25 cellular contexts compared by ENCODE assay signal in the genomic region with DNA sequence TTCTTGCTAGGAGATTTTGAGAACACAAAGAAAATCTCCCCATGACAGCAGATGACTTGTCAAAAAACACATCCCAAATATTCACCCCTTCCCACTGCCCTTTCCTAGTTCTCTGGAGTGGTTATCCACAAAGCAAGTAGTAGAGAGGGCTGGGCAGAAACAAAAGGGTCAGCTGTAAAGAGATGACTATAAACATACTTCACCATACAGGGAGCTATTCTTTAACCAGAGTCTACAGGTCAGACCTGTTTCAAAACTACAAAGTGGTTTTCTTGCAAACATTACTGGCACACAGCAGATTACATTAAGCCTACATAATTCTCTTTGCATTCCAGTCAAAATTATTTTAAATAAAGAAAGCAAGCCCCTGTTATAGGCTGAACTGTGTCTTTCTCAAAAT. TPM values are rescaled to one million over a fixed set of nuclear protein-coding genes. Genes with fewer than 3 reads are reported as not detected.
A peak's percentile ranks its signal among the peaks of the same experiment; 100 is the strongest.
DNase-seq lines count a peak whose midpoint lies in the region; ATAC-seq, FAIRE-seq and TF ChIP-seq lines count a peak whose summit lies in the region.
"Had no signal": no experiment of that assay in that cellular context is flagged by ENCODE, and none has a peak within 500 bp of the region (broad histone marks: within the 10 kb centered on the region; RNA-seq: fewer than 3 reads in every experiment).

No MANE protein-coding gene starts in this region.

- TF ChIP-seq CTCF in mammary epithelial cell (conservative IDR thresholded peaks at IDR 0.05 in 1 of 2, IDR thresholded peaks at IDR 0.05 in 1 of 2; ENCODE audit: extremely low read depth in 1 of 2, insufficient read depth in 1 of 2, low read depth in 1 of 2, low read length in 2 of 2) (no peak), WTC11 (IDR thresholded peaks at IDR 0.05) (no peak), HepG2 (CRISPR knock-in tag; IDR thresholded peaks at IDR 0.05) (no peak)

- no peak for ATAC-seq in WTC11
- peak; percentile 91 for ATAC-seq in HepG2
- no peak for ATAC-seq in activated T-cell treated with anti-CD3 and anti-CD28 coated beads, Interleukin-2, amount 50 U/mL, for 72 hours (replicated peaks in 1 of 2)
- ATAC-seq in GM19035 (IDR thresholded peaks at IDR 0.05; ENCODE audit: unreplicated experiment), result no peak

- TF ChIP-seq EP300 in HepG2 (IDR thresholded peaks at IDR 0.05; ENCODE audit: low read depth in 2 of 2, low read length in 2 of 2) (no peak), HepG2 (CRISPR knock-in tag; IDR thresholded peaks at IDR 0.05; ENCODE audit: borderline replicate concordance) (no peak)

- no peak overlapping the region for H3K4me3 Mint-ChIP-seq in WTC11
- no peak overlapping the region for H3K4me3 Mint-ChIP-seq in activated T-cell treated with anti-CD3 and anti-CD28 coated beads, Interleukin-2, amount 50 U/mL, for 72 hours
- H3K4me3 Mint-ChIP-seq in activated T-helper 1 cell treated with anti-CD3 and anti-CD28 coated beads, Interleukin-12 subunit alpha, Interleukin-12 subunit beta, Interleukin-2, Interleukin-4 antibody, amounts not matched to agents 30 ng/mL and 10 ng/mL and 1 ng/mL, durations not matched to agents 14 hours and 24 hours and 36 hours, result no peak overlapping the region
- H3K4me3 Mint-ChIP-seq: CD4-positive, CD25-positive, alpha-beta regulatory T cell; IgD-negative memory B cell had no signal

- H3K79me2 ChIP-seq in mammary epithelial cell (ENCODE audit: insufficient read depth, low read length) (no peaks in the 10 kb centered on the region), HepG2 (ENCODE audit: insufficient read depth, low read length) (no peaks in the 10 kb centered on the region)

- H2AFZ ChIP-seq in mammary epithelial cell (ENCODE audit: low read depth, low read length) (no peak overlapping the region), HepG2 (ENCODE audit: low read length) (no peak overlapping the region)

- H3K27ac ChIP-seq in mammary epithelial cell (ENCODE audit: insufficient read depth, low read depth, low read length) (no peak overlapping the region), HepG2 (ENCODE audit: extremely low read length, insufficient read depth, low read length) (peak overlapping the region; percentile 20)
- H3K27ac ChIP-seq: HL-60 had no signal

- in situ Hi-C loops in T47D (cut with HindIII; ENCODE audit: low pct_unique_long_range_greater_than_20kb, low sequenced_read_pairs) (no loop called here), mammary epithelial cell (cut with MboI; ENCODE audit: low sequenced_read_pairs in 2 of 2) (no loop called here), HepG2 (cut with HindIII; ENCODE audit: extremely low pct_ligation_motif_present, low pct_unique_long_range_greater_than_20kb) (no loop called here)

- H3K9me3 ChIP-seq in mammary epithelial cell (replicated peaks; ENCODE audit: insufficient read depth, low read length), result no peaks in the 10 kb centered on the region
- no peaks in the 10 kb centered on the region for H3K9me3 ChIP-seq in HepG2 (ENCODE audit: low read length)
- H3K9me3 ChIP-seq: BE2C, HAP-1, MG63, SK-N-SH had no signal

- H3K4me1 Mint-ChIP-seq in WTC11, result peaks cover 45% of the 10 kb centered on the region
- no peaks in the 10 kb centered on the region for H3K4me1 Mint-ChIP-seq in activated T-cell treated with anti-CD3 and anti-CD28 coated beads, Interleukin-2, amount 50 U/mL, for 72 hours (ENCODE audit: low read depth)
- H3K4me1 Mint-ChIP-seq in activated T-helper 1 cell treated with anti-CD3 and anti-CD28 coated beads, Interleukin-12 subunit alpha, Interleukin-12 subunit beta, Interleukin-2, Interleukin-4 antibody, amounts not matched to agents 30 ng/mL and 10 ng/mL and 1 ng/mL, durations not matched to agents 14 hours and 24 hours and 36 hours (ENCODE audit: low read depth), result peaks cover 5% of the 10 kb centered on the region

- BruUV-seq in mammary epithelial cell (replicated peaks; lab: Mats Ljungman, UMichigan) (no TSS peak), HepG2 (replicated peaks; lab: Mats Ljungman, UMichigan) (no TSS peak)

- 0 out of 2 replicates have a peak overlapping the region, but pooled peaks have one; percentile 25 for H3K27ac Mint-ChIP-seq in WTC11
- no peak overlapping the region for H3K27ac Mint-ChIP-seq in activated T-cell treated with anti-CD3 and anti-CD28 coated beads, Interleukin-2, amount 50 U/mL, for 72 hours
- H3K27ac Mint-ChIP-seq in activated T-helper 1 cell treated with anti-CD3 and anti-CD28 coated beads, Interleukin-12 subunit alpha, Interleukin-12 subunit beta, Interleukin-2, Interleukin-4 antibody, amounts not matched to agents 30 ng/mL and 10 ng/mL and 1 ng/mL, durations not matched to agents 14 hours and 24 hours and 36 hours, result no peak overlapping the region
- H3K27ac Mint-ChIP-seq: IgD-negative memory B cell had no signal

- peak; percentile 39 for FAIRE-seq in HepG2 (lab: Jason Lieb, UNC)
- FAIRE-seq: A204.1, GM12892, GM18507, HTR-8/SVneo had no signal

- no peaks in the 10 kb centered on the region for H3K9me3 Mint-ChIP-seq in WTC11
- no peaks in the 10 kb centered on the region for H3K9me3 Mint-ChIP-seq in activated T-cell treated with anti-CD3 and anti-CD28 coated beads, Interleukin-2, amount 50 U/mL, for 72 hours
- no peaks in the 10 kb centered on the region for H3K9me3 Mint-ChIP-seq in activated T-helper 1 cell treated with anti-CD3 and anti-CD28 coated beads, Interleukin-12 subunit alpha, Interleukin-12 subunit beta, Interleukin-2, Interleukin-4 antibody, amounts not matched to agents 30 ng/mL and 10 ng/mL and 1 ng/mL, durations not matched to agents 14 hours and 24 hours and 36 hours
- H3K9me3 Mint-ChIP-seq: IgD-negative memory B cell had no signal

- no peak overlapping the region for H3K4me3 ChIP-seq in mammary epithelial cell (replicated peaks in 1 of 3; ENCODE audit: insufficient read depth in 1 of 3, low read depth in 2 of 3, low read length in 3 of 3)
- H3K4me3 ChIP-seq in HepG2 (replicated peaks in 1 of 3; ENCODE audit: insufficient read depth in 1 of 3, low read depth in 2 of 3, low read length in 3 of 3), result no peak overlapping the region
- H3K4me3 ChIP-seq: HAP-1, MG63 had no signal

- H3K4me2 ChIP-seq in mammary epithelial cell (ENCODE audit: insufficient read depth, low read depth, low read length), result no peak overlapping the region
- H3K4me2 ChIP-seq in HepG2 (ENCODE audit: low read depth, low read length), result no peak overlapping the region
- H3K4me2 ChIP-seq: SK-N-SH had no signal

- intact Hi-C loops in mammary epithelial cell (cut with micrococcal nuclease) (no loop called here), HepG2 (cut with micrococcal nuclease; ENCODE audit: unreplicated experiment) (no loop called here)
- intact Hi-C loops in activated T-helper 1 cell treated with anti-CD3 and anti-CD28 coated beads, Interleukin-12 subunit alpha, Interleukin-12 subunit beta, Interleukin-2, Interleukin-4 antibody, amounts not matched to agents 30 ng/mL and 10 ng/mL and 1 ng/mL, durations not matched to agents 14 hours and 24 hours and 36 hours (cut with micrococcal nuclease), result no loop called here

- POLR2A ChIA-PET in WTC11 (lab: Charles Lee), result no interaction called here
- POLR2A ChIA-PET in HepG2 (lab: Yijun Ruan, JAX), result interaction anchor here (1.2 kb wide), 1 partner anchor 31 kb away, joined by 3 read pairs; no protein-coding TSS in a partner anchor

- peaks cover 33% of the 10 kb centered on the region for H3K36me3 Mint-ChIP-seq in WTC11
- H3K36me3 Mint-ChIP-seq in activated T-cell treated with anti-CD3 and anti-CD28 coated beads, Interleukin-2, amount 50 U/mL, for 72 hours (ENCODE audit: insufficient read depth in 2 of 2), result no peaks in the 10 kb centered on the region
- peaks cover 19% of the 10 kb centered on the region for H3K36me3 Mint-ChIP-seq in activated T-helper 1 cell treated with anti-CD3 and anti-CD28 coated beads, Interleukin-12 subunit alpha, Interleukin-12 subunit beta, Interleukin-2, Interleukin-4 antibody, amounts not matched to agents 30 ng/mL and 10 ng/mL and 1 ng/mL, durations not matched to agents 14 hours and 24 hours and 36 hours (ENCODE audit: low read depth)

- H3K27me3 Mint-ChIP-seq in WTC11 (ENCODE audit: low read depth), result no peaks in the 10 kb centered on the region
- H3K27me3 Mint-ChIP-seq in activated T-cell treated with anti-CD3 and anti-CD28 coated beads, Interleukin-2, amount 50 U/mL, for 72 hours (ENCODE audit: low read depth), result no peaks in the 10 kb centered on the region
- no peaks in the 10 kb centered on the region for H3K27me3 Mint-ChIP-seq in activated T-helper 1 cell treated with anti-CD3 and anti-CD28 coated beads, Interleukin-12 subunit alpha, Interleukin-12 subunit beta, Interleukin-2, Interleukin-4 antibody, amounts not matched to agents 30 ng/mL and 10 ng/mL and 1 ng/mL, durations not matched to agents 14 hours and 24 hours and 36 hours (ENCODE audit: insufficient read depth)
- H3K27me3 Mint-ChIP-seq: CD4-positive, CD25-positive, alpha-beta regulatory T cell; IgD-negative memory B cell had no signal

- no peak overlapping the region for H3K9ac ChIP-seq in mammary epithelial cell (ENCODE audit: insufficient read depth, low read length)
- H3K9ac ChIP-seq in HepG2 (ENCODE audit: insufficient read depth, low read depth, low read length), result no peak overlapping the region
- H3K9ac ChIP-seq: SK-N-SH had no signal

- no peak for TF ChIP-seq RAD21 in HepG2 (CRISPR knock-in tag; IDR thresholded peaks at IDR 0.05)

- dilution Hi-C loops in mammary epithelial cell (cut with HindIII; ENCODE audit: low sequenced_read_pairs), result no loop called here

- CTCF ChIA-PET in mammary epithelial cell (lab: Charles Lee; ENCODE audit: low non-redundant PET) (no interaction called here), WTC11 (lab: Charles Lee) (interaction anchor here (0.7 to 1.0 kb wide), 2 partner anchors 49 to 204 kb away, joined by 3 read pairs; no protein-coding TSS in a partner anchor), HepG2 (lab: Yijun Ruan, JAX; ENCODE audit: low intra/inter-chr PET ratio, low total read pairs) (no interaction called here)

- H3K36me3 ChIP-seq in mammary epithelial cell (ENCODE audit: insufficient read depth, low read length), result peaks cover 3% of the 10 kb centered on the region
- peaks cover 6 to 34% of the 10 kb centered on the region in 2 experiments for H3K36me3 ChIP-seq in HepG2 (replicated peaks in 1 of 2; ENCODE audit: control insufficient read depth in 1 of 2, insufficient read depth in 2 of 2, low read length in 2 of 2)

- DNase-seq in T47D (ENCODE audit: low read depth in 1 of 2, low spot score in 1 of 2) (peak; percentile 77 to 79), mammary epithelial cell (no peak), WTC11 (ENCODE audit: low spot score) (no peak), HepG2 (ENCODE audit: low spot score) (peak; percentile 44)
- DNase-seq in activated T-cell treated with anti-CD3 and anti-CD28 coated beads, Interleukin-2, amount 50 U/mL, for 72 hours, result no peak
- DNase-seq in activated T-helper 1 cell treated with anti-CD3 and anti-CD28 coated beads, Interleukin-12 subunit alpha, Interleukin-12 subunit beta, Interleukin-2, Interleukin-4 antibody, amounts not matched to agents 30 ng/mL and 10 ng/mL and 1 ng/mL, durations not matched to agents 14 hours and 24 hours and 36 hours (ENCODE audit: low spot score), result no peak
- DNase-seq: BE2C; CD4-positive, CD25-positive, alpha-beta regulatory T cell; COR-L47; DMS153; Kasumi-1; MG63; NCI-H1092; NCI-H1436 treated with DMSO at 0.1 percent for 48 hours; NCI-H2081; SHP77 treated with DMSO at 0.1 percent for 48 hours; SK-N-SH had no signal

- H4K20me1 ChIP-seq in mammary epithelial cell (ENCODE audit: insufficient read depth, low read length) (no peaks in the 10 kb centered on the region), HepG2 (ENCODE audit: insufficient read depth, low read length) (no peaks in the 10 kb centered on the region)

- TF ChIP-seq POLR2A in HepG2 (IDR thresholded peaks at IDR 0.05; ENCODE audit: insufficient read depth in 1 of 2, low read depth in 2 of 2, low read length in 2 of 2), result no peak

- H3K4me1 ChIP-seq in mammary epithelial cell (ENCODE audit: insufficient read depth, low read length), result no peaks in the 10 kb centered on the region
- peaks cover 15% of the 10 kb centered on the region for H3K4me1 ChIP-seq in HepG2 (ENCODE audit: insufficient read depth, low read length)
- H3K4me1 ChIP-seq: BE2C, HAP-1 had no signal

- H3K27me3 ChIP-seq in mammary epithelial cell (ENCODE audit: insufficient read depth, low read length) (no peaks in the 10 kb centered on the region), HepG2 (ENCODE audit: control insufficient read depth in 1 of 2, insufficient read depth in 2 of 2, low read length in 2 of 2) (no peaks in the 10 kb centered on the region)
- H3K27me3 ChIP-seq: BE2C, MG63 had no signal

RNA-seq across cellular contexts. Expression of gene NFRKB, which starts 47.7 kb away (rescaled TPM):
- total RNA-seq in mammary epithelial cell (10 to 100 TPM; 27.3 to 33.6 TPM), WTC11 (2021) (30.7 to 35.5 TPM (median 31.4 TPM) in 3 replicates), HepG2 (2016; rRNA removed; fragmentation: Illumina TruSeq; extraction: Trizol) (17.9 and 22.9 TPM in 2 replicates)
- polyA plus RNA-seq in mammary epithelial cell (28.3 TPM), HepG2 (2011; rRNA removed) (23.7 and 31.0 TPM in 2 replicates)
- 47.3 TPM for polyA minus RNA-seq in mammary epithelial cell
- total RNA-seq in HepG2 (2016; cell fraction: cytosol; rRNA removed; fragmentation: Illumina TruSeq; extraction: Trizol; ENCODE audit: low read depth), result 4.2 and 4.3 TPM in 2 replicates
- 14.3 and 22.1 TPM in 2 replicates for total RNA-seq in HepG2 (2016; cell fraction: insoluble cytoplasmic fraction; rRNA removed; fragmentation: Illumina TruSeq; extraction: Trizol)
- total RNA-seq in HepG2 (2016; cell fraction: membrane; rRNA removed; fragmentation: Illumina TruSeq; extraction: Trizol), result 10.6 and 11.5 TPM in 2 replicates
- total RNA-seq in HepG2 (2016; cell fraction: nucleus; rRNA removed; fragmentation: Illumina TruSeq; extraction: Trizol), result 25.7 and 37.4 TPM in 2 replicates
- 14.7 and 16.3 TPM in 2 replicates for polyA plus RNA-seq in HepG2 (2011; cell fraction: cytosol; rRNA removed)
- 127 and 157 TPM in 2 replicates for polyA plus RNA-seq in HepG2 (2011; cell fraction: nucleus; rRNA removed)
- 21.8 and 24.9 TPM in 2 replicates for polyA plus RNA-seq in HepG2 (2012)
- polyA plus RNA-seq in HepG2 (2016; cell fraction: cytosol; fragmentation: Illumina TruSeq; extraction: Trizol; ENCODE audit: low read depth), result 1.2 and 1.4 TPM in 2 replicates
- polyA plus RNA-seq in HepG2 (2016; cell fraction: insoluble cytoplasmic fraction; fragmentation: Illumina TruSeq; extraction: Trizol; ENCODE audit: low read depth), result 10.0 and 12.7 TPM in 2 replicates
- 3.3 and 3.4 TPM in 2 replicates for polyA plus RNA-seq in HepG2 (2016; cell fraction: membrane; fragmentation: Illumina TruSeq; extraction: Trizol; ENCODE audit: low read depth)
- polyA plus RNA-seq in HepG2 (2016; cell fraction: nucleus; fragmentation: Illumina TruSeq; extraction: Trizol; ENCODE audit: insufficient read depth, low read depth), result 53.0 and 63.6 TPM in 2 replicates
- 22.5 and 25.1 TPM in 2 replicates for polyA minus RNA-seq in HepG2 (2011; rRNA and poly(A)+ RNA removed; ENCODE audit: low replicate concordance)
- 7.3 and 11.0 TPM in 2 replicates for polyA minus RNA-seq in HepG2 (2011; cell fraction: cytosol; rRNA and poly(A)+ RNA removed)
- 49.2 and 52.1 TPM in 2 replicates for polyA minus RNA-seq in HepG2 (2011; cell fraction: nucleus; rRNA and poly(A)+ RNA removed)
- total RNA-seq in activated T-cell treated with anti-CD3 and anti-CD28 coated beads, Interleukin-2, amount 50 U/mL, for 72 hours, result 10 to 100 TPM; 29.6 to 34.8 TPM
- total RNA-seq in activated T-helper 1 cell treated with anti-CD3 and anti-CD28 coated beads, Interleukin-12 subunit alpha, Interleukin-12 subunit beta, Interleukin-2, Interleukin-4 antibody, amounts not matched to agents 30 ng/mL and 10 ng/mL and 1 ng/mL, durations not matched to agents 14 hours and 24 hours and 36 hours, result 46.8 and 48.5 TPM in 2 replicates

RNA-seq across cellular contexts. Expression of gene PRDM10, which starts 59.6 kb away (rescaled TPM):
- total RNA-seq in mammary epithelial cell (1 to 10 TPM; 6.5 to 6.6 TPM), WTC11 (2021) (15.8 to 18.9 TPM (median 17.9 TPM) in 3 replicates), HepG2 (2016; rRNA removed; fragmentation: Illumina TruSeq; extraction: Trizol) (5.8 and 7.6 TPM in 2 replicates)
- polyA plus RNA-seq in mammary epithelial cell (6.3 TPM), HepG2 (2011; rRNA removed) (5.7 and 8.3 TPM in 2 replicates)
- polyA minus RNA-seq in mammary epithelial cell, result 80.9 TPM
- 1.8 and 4.1 TPM in 2 replicates for total RNA-seq in HepG2 (2016; cell fraction: cytosol; rRNA removed; fragmentation: Illumina TruSeq; extraction: Trizol; ENCODE audit: low read depth)
- 4.7 and 5.0 TPM in 2 replicates for total RNA-seq in HepG2 (2016; cell fraction: insoluble cytoplasmic fraction; rRNA removed; fragmentation: Illumina TruSeq; extraction: Trizol)
- 2.4 and 3.3 TPM in 2 replicates for total RNA-seq in HepG2 (2016; cell fraction: membrane; rRNA removed; fragmentation: Illumina TruSeq; extraction: Trizol)
- total RNA-seq in HepG2 (2016; cell fraction: nucleus; rRNA removed; fragmentation: Illumina TruSeq; extraction: Trizol), result 8.7 and 10.3 TPM in 2 replicates
- polyA plus RNA-seq in HepG2 (2011; cell fraction: cytosol; rRNA removed), result 2.5 and 2.9 TPM in 2 replicates
- polyA plus RNA-seq in HepG2 (2011; cell fraction: nucleus; rRNA removed), result 22.9 and 26.5 TPM in 2 replicates
- 3.2 and 5.1 TPM in 2 replicates for polyA plus RNA-seq in HepG2 (2012)
- 0.12 and 0.21 TPM in 2 replicates for polyA plus RNA-seq in HepG2 (2016; cell fraction: cytosol; fragmentation: Illumina TruSeq; extraction: Trizol; ENCODE audit: low read depth)
- 4.0 and 4.5 TPM in 2 replicates for polyA plus RNA-seq in HepG2 (2016; cell fraction: insoluble cytoplasmic fraction; fragmentation: Illumina TruSeq; extraction: Trizol; ENCODE audit: low read depth)
- 0.57 and 0.73 TPM in 2 replicates for polyA plus RNA-seq in HepG2 (2016; cell fraction: membrane; fragmentation: Illumina TruSeq; extraction: Trizol; ENCODE audit: low read depth)
- 15.4 and 16.4 TPM in 2 replicates for polyA plus RNA-seq in HepG2 (2016; cell fraction: nucleus; fragmentation: Illumina TruSeq; extraction: Trizol; ENCODE audit: insufficient read depth, low read depth)
- 26.0 and 28.8 TPM in 2 replicates for polyA minus RNA-seq in HepG2 (2011; rRNA and poly(A)+ RNA removed; ENCODE audit: low replicate concordance)
- polyA minus RNA-seq in HepG2 (2011; cell fraction: cytosol; rRNA and poly(A)+ RNA removed), result 4.9 and 5.3 TPM in 2 replicates
- 10.2 and 19.1 TPM in 2 replicates for polyA minus RNA-seq in HepG2 (2011; cell fraction: nucleus; rRNA and poly(A)+ RNA removed)
- 1 to 10 TPM; 5.4 to 5.5 TPM for total RNA-seq in activated T-cell treated with anti-CD3 and anti-CD28 coated beads, Interleukin-2, amount 50 U/mL, for 72 hours
- total RNA-seq in activated T-helper 1 cell treated with anti-CD3 and anti-CD28 coated beads, Interleukin-12 subunit alpha, Interleukin-12 subunit beta, Interleukin-2, Interleukin-4 antibody, amounts not matched to agents 30 ng/mL and 10 ng/mL and 1 ng/mL, durations not matched to agents 14 hours and 24 hours and 36 hours, result 13.6 and 14.5 TPM in 2 replicates

Comparison
In these comparisons a context has a peak if more than half of its experiments do, and no peak if none do; other contexts are left out.
1. DNase-seq: peak in T47D (2 of 2) and HepG2 (single experiment); none in mammary epithelial cell (single experiment), WTC11 (single experiment), activated T-cell treated with anti-CD3 and anti-CD28 coated beads, Interleukin-2, amount 50 U/mL, for 72 hours (0 of 2) and activated T-helper 1 cell treated with anti-CD3 and anti-CD28 coated beads, Interleukin-12 subunit alpha, Interleukin-12 subunit beta, Interleukin-2, Interleukin-4 antibody, amounts not matched to agents 30 ng/mL and 10 ng/mL and 1 ng/mL, durations not matched to agents 14 hours and 24 hours and 36 hours (single experiment).